1 cellular context compared by ENCODE assay signal in the genomic region with DNA sequence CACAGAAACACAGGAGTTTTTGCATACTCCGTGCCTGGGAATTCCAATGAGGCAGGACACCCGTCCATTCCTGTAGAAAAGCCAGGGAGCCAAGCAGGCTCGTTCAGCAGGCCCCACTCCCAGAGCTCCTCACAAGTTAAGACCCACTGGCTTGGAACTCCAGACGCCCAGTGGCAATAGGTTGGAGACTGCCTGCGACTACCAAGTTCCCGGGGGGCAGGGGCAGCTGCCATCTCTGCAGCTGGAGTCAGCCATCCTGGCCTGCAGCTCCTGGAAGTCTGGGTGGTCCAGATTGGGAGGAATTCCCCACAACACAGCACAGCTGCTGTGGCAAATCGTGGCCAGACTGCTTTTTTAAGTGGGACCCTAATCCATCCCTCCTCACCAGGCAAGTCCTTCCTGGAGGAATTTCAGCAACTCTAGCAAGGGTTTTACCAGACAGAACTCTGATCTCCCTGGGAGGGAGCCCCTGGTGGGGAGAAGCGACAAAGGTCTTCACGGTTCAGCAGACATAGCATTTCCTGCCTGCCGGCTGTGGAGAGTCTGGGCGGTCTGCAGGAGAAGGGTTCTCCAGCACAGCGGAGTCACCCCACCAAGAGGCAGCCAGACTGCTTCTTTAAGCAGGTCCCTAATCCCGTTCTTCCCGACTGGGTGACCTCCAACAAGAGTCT.
TF ChIP-seq lines count a peak whose summit lies in the region.

No MANE protein-coding gene starts in this region.

TF ChIP-seq in GM12878, 131 proteins besides CTCF, POLR2A, EP300 and RAD21 (continued from another document):
- TF ChIP-seq, protein P1, sequence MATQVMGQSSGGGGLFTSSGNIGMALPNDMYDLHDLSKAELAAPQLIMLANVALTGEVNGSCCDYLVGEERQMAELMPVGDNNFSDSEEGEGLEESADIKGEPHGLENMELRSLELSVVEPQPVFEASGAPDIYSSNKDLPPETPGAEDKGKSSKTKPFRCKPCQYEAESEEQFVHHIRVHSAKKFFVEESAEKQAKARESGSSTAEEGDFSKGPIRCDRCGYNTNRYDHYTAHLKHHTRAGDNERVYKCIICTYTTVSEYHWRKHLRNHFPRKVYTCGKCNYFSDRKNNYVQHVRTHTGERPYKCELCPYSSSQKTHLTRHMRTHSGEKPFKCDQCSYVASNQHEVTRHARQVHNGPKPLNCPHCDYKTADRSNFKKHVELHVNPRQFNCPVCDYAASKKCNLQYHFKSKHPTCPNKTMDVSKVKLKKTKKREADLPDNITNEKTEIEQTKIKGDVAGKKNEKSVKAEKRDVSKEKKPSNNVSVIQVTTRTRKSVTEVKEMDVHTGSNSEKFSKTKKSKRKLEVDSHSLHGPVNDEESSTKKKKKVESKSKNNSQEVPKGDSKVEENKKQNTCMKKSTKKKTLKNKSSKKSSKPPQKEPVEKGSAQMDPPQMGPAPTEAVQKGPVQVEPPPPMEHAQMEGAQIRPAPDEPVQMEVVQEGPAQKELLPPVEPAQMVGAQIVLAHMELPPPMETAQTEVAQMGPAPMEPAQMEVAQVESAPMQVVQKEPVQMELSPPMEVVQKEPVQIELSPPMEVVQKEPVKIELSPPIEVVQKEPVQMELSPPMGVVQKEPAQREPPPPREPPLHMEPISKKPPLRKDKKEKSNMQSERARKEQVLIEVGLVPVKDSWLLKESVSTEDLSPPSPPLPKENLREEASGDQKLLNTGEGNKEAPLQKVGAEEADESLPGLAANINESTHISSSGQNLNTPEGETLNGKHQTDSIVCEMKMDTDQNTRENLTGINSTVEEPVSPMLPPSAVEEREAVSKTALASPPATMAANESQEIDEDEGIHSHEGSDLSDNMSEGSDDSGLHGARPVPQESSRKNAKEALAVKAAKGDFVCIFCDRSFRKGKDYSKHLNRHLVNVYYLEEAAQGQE (IDR thresholded peaks at IDR 0.05; ENCODE audit: low read depth, low read length) = no peak
- TF ChIP-seq, protein P2, sequence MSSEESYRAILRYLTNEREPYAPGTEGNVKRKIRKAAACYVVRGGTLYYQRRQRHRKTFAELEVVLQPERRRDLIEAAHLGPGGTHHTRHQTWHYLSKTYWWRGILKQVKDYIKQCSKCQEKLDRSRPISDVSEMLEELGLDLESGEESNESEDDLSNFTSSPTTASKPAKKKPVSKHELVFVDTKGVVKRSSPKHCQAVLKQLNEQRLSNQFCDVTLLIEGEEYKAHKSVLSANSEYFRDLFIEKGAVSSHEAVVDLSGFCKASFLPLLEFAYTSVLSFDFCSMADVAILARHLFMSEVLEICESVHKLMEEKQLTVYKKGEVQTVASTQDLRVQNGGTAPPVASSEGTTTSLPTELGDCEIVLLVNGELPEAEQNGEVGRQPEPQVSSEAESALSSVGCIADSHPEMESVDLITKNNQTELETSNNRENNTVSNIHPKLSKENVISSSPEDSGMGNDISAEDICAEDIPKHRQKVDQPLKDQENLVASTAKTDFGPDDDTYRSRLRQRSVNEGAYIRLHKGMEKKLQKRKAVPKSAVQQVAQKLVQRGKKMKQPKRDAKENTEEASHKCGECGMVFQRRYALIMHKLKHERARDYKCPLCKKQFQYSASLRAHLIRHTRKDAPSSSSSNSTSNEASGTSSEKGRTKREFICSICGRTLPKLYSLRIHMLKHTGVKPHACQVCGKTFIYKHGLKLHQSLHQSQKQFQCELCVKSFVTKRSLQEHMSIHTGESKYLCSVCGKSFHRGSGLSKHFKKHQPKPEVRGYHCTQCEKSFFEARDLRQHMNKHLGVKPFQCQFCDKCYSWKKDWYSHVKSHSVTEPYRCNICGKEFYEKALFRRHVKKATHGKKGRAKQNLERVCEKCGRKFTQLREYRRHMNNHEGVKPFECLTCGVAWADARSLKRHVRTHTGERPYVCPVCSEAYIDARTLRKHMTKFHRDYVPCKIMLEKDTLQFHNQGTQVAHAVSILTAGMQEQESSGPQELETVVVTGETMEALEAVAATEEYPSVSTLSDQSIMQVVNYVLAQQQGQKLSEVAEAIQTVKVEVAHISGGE (CRISPR knock-in tag; IDR thresholded peaks at IDR 0.05) = no peak
- TF ChIP-seq TBL1XR1 (IDR thresholded peaks at IDR 0.05; ENCODE audit: low read depth, low read length) (no peak), MTA2 (IDR thresholded peaks at IDR 0.05; ENCODE audit: low read depth) (no peak), RFX5 (IDR thresholded peaks at IDR 0.05; ENCODE audit: low read depth, low read length) (no peak), POLR2AphosphoS2 (IDR thresholded peaks at IDR 0.05; ENCODE audit: low read depth, low read length) (no peak), HDGF (IDR thresholded peaks at IDR 0.05) (no peak), NFXL1 (IDR thresholded peaks at IDR 0.05; ENCODE audit: borderline replicate concordance) (no peak), NR2C1 (IDR thresholded peaks at IDR 0.05) (no peak), ETV6 (conservative IDR thresholded peaks at IDR 0.05 in 1 of 2, IDR thresholded peaks at IDR 0.05 in 1 of 2; ENCODE audit: borderline replicate concordance in 1 of 2, low read depth in 1 of 2) (no peak), ZSCAN29 (IDR thresholded peaks at IDR 0.05) (no peak), RAD51 (IDR thresholded peaks at IDR 0.05) (no peak), YY1 (IDR thresholded peaks at IDR 0.05; ENCODE audit: low read depth, low read length) (no peak)
- TF ChIP-seq, protein P3, sequence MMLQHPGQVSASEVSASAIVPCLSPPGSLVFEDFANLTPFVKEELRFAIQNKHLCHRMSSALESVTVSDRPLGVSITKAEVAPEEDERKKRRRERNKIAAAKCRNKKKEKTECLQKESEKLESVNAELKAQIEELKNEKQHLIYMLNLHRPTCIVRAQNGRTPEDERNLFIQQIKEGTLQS (IDR thresholded peaks at IDR 0.05; ENCODE audit: borderline replicate concordance, extremely low read depth, low read depth, low read length) = no peak
- TF ChIP-seq, protein P4, sequence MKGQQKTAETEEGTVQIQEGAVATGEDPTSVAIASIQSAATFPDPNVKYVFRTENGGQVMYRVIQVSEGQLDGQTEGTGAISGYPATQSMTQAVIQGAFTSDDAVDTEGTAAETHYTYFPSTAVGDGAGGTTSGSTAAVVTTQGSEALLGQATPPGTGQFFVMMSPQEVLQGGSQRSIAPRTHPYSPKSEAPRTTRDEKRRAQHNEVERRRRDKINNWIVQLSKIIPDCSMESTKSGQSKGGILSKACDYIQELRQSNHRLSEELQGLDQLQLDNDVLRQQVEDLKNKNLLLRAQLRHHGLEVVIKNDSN (IDR thresholded peaks at IDR 0.05; ENCODE audit: borderline replicate concordance, extremely low read length, insufficient read depth, low read depth, low read length) = no peak
